ENCODE assay signal across 23 cellular contexts in genomic region chr22:45427114-45427513, GRCh38. TPM values are rescaled to one million over a fixed set of nuclear protein-coding genes. Genes with fewer than 3 reads are reported as not detected.
"Had no signal": no experiment of that assay in that cellular context is flagged by ENCODE, and none has a peak within 500 bp of the region (broad histone marks: within the 10 kb centered on the region; RNA-seq: fewer than 3 reads in every experiment).

No MANE protein-coding gene starts in this region.

- FAIRE-seq: HTR-8/SVneo, RCC 7860 had no signal

- H3K4me3 ChIP-seq: SJSA1, SK-N-MC had no signal

- H3K27me3 ChIP-seq: SJSA1 had no signal

- H3K9me3 ChIP-seq: SJSA1 had no signal

- H3K9ac ChIP-seq: KMS-11 had no signal

- DNase-seq: Kasumi-1, MM.1S, NCI-H1092 treated with DMSO at 0.1 percent for 48 hours, NCI-H1436, NCI-H187, NCI-H2029, NCI-H2081 treated with DMSO at 0.1 percent for 48 hours, NCI-H2171, NCI-H226, NCI-H446, NCI-H510A, NCI-H524 treated with DMSO at 0.1 percent for 48 hours, NCI-H69, NCI-H774, Right ventricle myocardium superior, RPMI8226, SIG-M5 had no signal

- H3K27ac ChIP-seq: HL-60, KMS-11, SJSA1, SK-N-MC had no signal

- H3K36me3 ChIP-seq: SJSA1 had no signal

- H3K4me2 ChIP-seq: KMS-11 had no signal

RNA-seq across cellular contexts. Expression of gene RIBC2, which starts 13.6 kb away (rescaled TPM):
- total RNA-seq: Right ventricle myocardium superior, SJSA1 had no signal

RNA-seq across cellular contexts. Expression of gene SMC1B, which starts 13.7 kb away (rescaled TPM):
- total RNA-seq: Right ventricle myocardium superior, SJSA1 had no signal
